Comparison of ENCODE assay signal across 8 cellular contexts in genomic region chr4:139619644-139620043, GRCh38. TPM values are rescaled to one million over a fixed set of nuclear protein-coding genes. Genes with fewer than 3 reads are reported as not detected.
DNase-seq lines count a peak whose midpoint lies in the region; ATAC-seq, FAIRE-seq and TF ChIP-seq lines count a peak whose summit lies in the region.

No MANE protein-coding gene starts in this region.

- FAIRE-seq in GM12891 (lab: Jason Lieb, UNC) (peak; percentile 43), kidney (lab: Jason Lieb, UNC) (no peak)

- DNase-seq in AG09309 (ENCODE audit: low read depth) (no peak), GM12891 (ENCODE audit: insufficient read length, low spot score) (no peak), SKM-1 (lab: John Stamatoyannopoulos, UW; ENCODE audit: unreplicated experiment) (peak; percentile 50), kidney (no peak), posterior vena cava (ENCODE audit: low spot score) (no peak)

- H3K4me3 ChIP-seq in AG09309 (ENCODE audit: control insufficient read depth, low read depth, low read length) (no peak overlapping the region), kidney (ENCODE audit: low read length in 2 of 2) (no peak overlapping the region)

- no peaks in the 10 kb centered on the region for H3K36me3 ChIP-seq in kidney (ENCODE audit: control insufficient read depth in 1 of 2, insufficient read depth in 2 of 2, low read length in 2 of 2)

- H3K9me3 ChIP-seq in kidney (ENCODE audit: control insufficient read depth in 1 of 2, low read length in 2 of 2), result no peaks in the 10 kb centered on the region

- no peak overlapping the region for H3K9ac ChIP-seq in kidney (ENCODE audit: low read length in 2 of 2)

- H3K27ac ChIP-seq in kidney (ENCODE audit: low read depth in 2 of 2, low read length in 2 of 2), result no peak overlapping the region

- no peak for TF ChIP-seq POLR2A in GM12891 (IDR thresholded peaks at IDR 0.05; ENCODE audit: low read depth, low read length)

- ATAC-seq in HG03280 (IDR thresholded peaks at IDR 0.05; ENCODE audit: unreplicated experiment) (peak; percentile 87), HG02981 (IDR thresholded peaks at IDR 0.05; ENCODE audit: unreplicated experiment) (no peak), GM21619 (IDR thresholded peaks at IDR 0.05; ENCODE audit: unreplicated experiment) (no peak)

- H3K4me1 ChIP-seq in kidney (ENCODE audit: control insufficient read depth in 1 of 2, insufficient read depth in 1 of 2, low read depth in 1 of 2, low read length in 2 of 2), result no peaks in the 10 kb centered on the region

- intact Hi-C loops in kidney (cut with DNase I) (no loop called here), posterior vena cava (cut with DNase I) (no loop called here)

- TF ChIP-seq CTCF in AG09309 (IDR thresholded peaks at IDR 0.05; ENCODE audit: control insufficient read depth, insufficient read depth, low read depth, low read length, missing control alignments), result peak; percentile 65
- TF ChIP-seq CTCF in kidney (IDR thresholded peaks at IDR 0.05; ENCODE audit: borderline replicate concordance, extremely low read depth, insufficient read depth), result peak; percentile 53

TF ChIP-seq in GM12891, 5 proteins besides CTCF, POLR2A, EP300 and RAD21:
- TF ChIP-seq POLR2AphosphoS5 (IDR thresholded peaks at IDR 0.05; ENCODE audit: low read depth, low read length) (no peak), TAF1 (IDR thresholded peaks at IDR 0.05; ENCODE audit: low read depth, low read length) (no peak), PAX5 (IDR thresholded peaks at IDR 0.05; ENCODE audit: insufficient read depth, low read length, severe bottlenecking) (no peak), SPI1 (IDR thresholded peaks at IDR 0.05; ENCODE audit: low read depth, low read length) (no peak), POU2F2 (IDR thresholded peaks at IDR 0.05; ENCODE audit: low read depth, low read length) (no peak)

RNA-seq across cellular contexts. Expression of gene MGST2, which starts 46.0 kb away (rescaled TPM):
- polyA plus RNA-seq in GM12891 (2012; ENCODE audit: low read depth, missing spikeins), result 33.4 TPM
- total RNA-seq in kidney (62.8 TPM), posterior vena cava (10 to 100 TPM; 41.1 to 41.2 TPM)
- polyA plus RNA-seq in kidney (ENCODE audit: insufficient read depth, low read depth, low replicate concordance), result 168 TPM
